In the genomic region with DNA sequence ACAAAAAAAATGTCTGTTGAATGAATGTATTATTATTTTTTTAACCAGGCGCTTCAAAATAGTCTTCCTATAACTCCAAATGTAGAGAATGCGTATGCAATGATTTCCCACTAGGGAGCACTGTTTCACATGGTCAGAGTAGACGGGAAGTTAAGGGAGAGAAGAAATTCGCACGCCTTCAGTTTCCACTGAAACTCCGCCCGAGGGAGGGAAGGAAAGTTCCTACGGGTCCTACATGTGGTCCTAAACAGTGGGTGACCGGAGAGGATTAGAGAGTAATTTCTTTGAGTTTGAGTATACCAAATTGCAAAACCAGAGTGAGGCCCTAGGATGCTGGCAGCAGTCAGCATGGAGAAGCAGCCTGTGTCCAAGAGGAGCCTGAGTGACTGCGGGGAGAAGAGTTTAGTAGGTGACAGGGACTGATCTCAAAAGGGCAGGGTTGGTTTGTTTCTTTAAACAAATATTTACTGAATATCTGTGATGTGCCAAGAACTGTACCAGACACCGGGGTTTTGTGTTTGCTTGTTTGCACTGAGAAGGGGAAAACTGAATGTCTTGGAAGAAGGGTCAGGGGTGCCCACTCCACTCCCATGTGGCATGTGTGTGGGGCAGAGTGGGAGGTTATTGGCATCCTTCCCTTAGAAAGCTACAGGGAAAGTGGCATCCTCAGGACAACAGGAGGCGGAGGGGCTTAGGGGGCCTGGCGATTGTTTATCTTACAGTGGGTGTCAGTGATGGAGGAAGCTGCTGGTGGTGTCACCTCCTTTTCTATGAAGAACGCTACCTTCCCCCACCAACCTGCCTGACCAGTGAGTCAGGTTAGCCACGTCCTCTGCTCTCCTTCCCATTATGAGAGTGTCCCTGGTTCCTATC, we compare ENCODE assay signal across 8 cellular contexts.
DNase-seq lines count a peak whose midpoint lies in the region; ATAC-seq and TF ChIP-seq lines count a peak whose summit lies in the region.

No MANE protein-coding gene starts in this region.

- peaks cover 9% of the 10 kb centered on the region; the same call in 1 of the 2 replicates for H3F3A ChIP-seq in MM.1S (ENCODE audit: insufficient read depth, low read length)

- H3K9ac ChIP-seq in MM.1S (ENCODE audit: low read length), result peak overlapping the region; percentile 17; the same call in 1 of the 2 replicates
- H3K9ac ChIP-seq in rectal smooth muscle tissue (ENCODE audit: low read length), result no peak overlapping the region

- H4K20me1 ChIP-seq in MM.1S (ENCODE audit: insufficient read depth, low read length), result no peaks in the 10 kb centered on the region

- no peaks in the 10 kb centered on the region for H3K9me2 ChIP-seq in MM.1S (replicated peaks; ENCODE audit: insufficient read depth, low read length)

- H3K79me2 ChIP-seq in MM.1S (ENCODE audit: low read length), result no peaks in the 10 kb centered on the region

- peak overlapping the region; percentile 77 for H3K4me2 ChIP-seq in MM.1S (ENCODE audit: low read depth, low read length)

- H3K4me1 ChIP-seq in MM.1S (ENCODE audit: low read length) (peaks cover 9% of the 10 kb centered on the region), rectal smooth muscle tissue (ENCODE audit: control insufficient read depth, insufficient read depth, low read length) (no peaks in the 10 kb centered on the region)

- peak; percentile 79 for TF ChIP-seq CTCF in MM.1S (IDR thresholded peaks at IDR 0.05; ENCODE audit: low read length)

- H3K27ac ChIP-seq in MM.1S (ENCODE audit: low read length), result no peak overlapping the region
- no peak overlapping the region for H3K27ac ChIP-seq in rectal smooth muscle tissue (ENCODE audit: low read depth, low read length)

- H2AFZ ChIP-seq in MM.1S (ENCODE audit: low read length), result peak overlapping the region; percentile 68

- DNase-seq in NCI-H748 (lab: John Stamatoyannopoulos, UW; ENCODE audit: unreplicated experiment), result peak; percentile 56
- DNase-seq in NCI-H748 treated with DMSO at 0.1 percent for 48 hours (lab: John Stamatoyannopoulos, UW), result no peak
- peak; percentile 69 for DNase-seq in MM.1S
- DNase-seq in activated T-cell treated with anti-CD3 and anti-CD28 coated beads, Interleukin-2, amount 50 U/mL, for 48 hours, result peak; percentile 45 to 47
- DNase-seq in germinal center (ENCODE audit: low spot score), result peak; percentile 59
- DNase-seq in NCI-H2081 (lab: John Stamatoyannopoulos, UW), result no peak

- peaks cover 6% of the 10 kb centered on the region; the same call in 1 of the 2 replicates for H3K27me3 ChIP-seq in MM.1S (replicated peaks; ENCODE audit: insufficient read depth, low read length)
- no peaks in the 10 kb centered on the region for H3K27me3 ChIP-seq in rectal smooth muscle tissue (ENCODE audit: control insufficient read depth, insufficient read depth, low read length)

- no peak for ATAC-seq in HG02642 (IDR thresholded peaks at IDR 0.05; ENCODE audit: poor library complexity, unreplicated experiment)

- H3K9me3 ChIP-seq in MM.1S (replicated peaks; ENCODE audit: insufficient read depth, low read length), result no peaks in the 10 kb centered on the region

- peak overlapping the region; percentile 32; the same call in 1 of the 2 replicates for H3K4me3 ChIP-seq in MM.1S (ENCODE audit: low read length)
- peak overlapping the region; percentile 60 for H3K4me3 ChIP-seq in rectal smooth muscle tissue (ENCODE audit: low read length)

- H3K36me3 ChIP-seq in MM.1S (replicated peaks; ENCODE audit: insufficient read depth, low read length) (no peaks in the 10 kb centered on the region), rectal smooth muscle tissue (ENCODE audit: control insufficient read depth, insufficient read depth, low read length) (no peaks in the 10 kb centered on the region)

Comparison
In these comparisons a context has a peak if more than half of its experiments do, and no peak if none do; other contexts are left out.
1. DNase-seq: peak in NCI-H748 (single experiment), MM.1S (single experiment), activated T-cell treated with anti-CD3 and anti-CD28 coated beads, Interleukin-2, amount 50 U/mL, for 48 hours (2 of 2) and germinal center (single experiment); none in NCI-H748 treated with DMSO at 0.1 percent for 48 hours (single experiment) and NCI-H2081 (0 of 2).